27 cellular contexts compared by ENCODE assay signal in the genomic region with DNA sequence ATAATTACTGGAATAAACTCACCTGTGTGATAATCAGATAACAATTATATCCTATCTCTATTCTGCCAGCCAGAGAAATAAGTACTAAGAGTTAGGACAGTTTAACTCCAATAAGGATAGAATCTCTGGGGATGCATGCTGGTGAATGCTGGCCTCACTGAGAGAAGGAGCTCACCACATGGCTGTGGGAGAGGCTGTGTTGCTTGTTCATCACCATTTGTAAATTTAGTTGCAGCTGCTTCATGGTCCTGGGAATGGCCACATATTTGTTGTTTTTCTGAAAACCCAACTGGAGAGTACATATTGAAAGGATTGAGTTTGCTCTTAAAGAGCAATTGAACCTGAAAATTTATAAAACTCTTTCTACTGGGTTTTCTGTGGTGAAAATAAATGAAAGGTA.
"Had no signal": no experiment of that assay in that cellular context is flagged by ENCODE, and none has a peak within 500 bp of the region (broad histone marks: within the 10 kb centered on the region; RNA-seq: fewer than 3 reads in every experiment).

No MANE protein-coding gene starts in this region.

- H3K4me3 ChIP-seq: adrenal gland, ascending aorta, breast epithelium, cardiac muscle cell, colonic mucosa, esophagus squamous epithelium had no signal

- H3K27me3 ChIP-seq: adrenal gland, ascending aorta, breast epithelium, cardiac muscle cell, colonic mucosa, esophagus squamous epithelium had no signal

- H3K27ac ChIP-seq: adrenal gland, ascending aorta, breast epithelium, cardiac muscle cell, colonic mucosa, epithelial cell of prostate, esophagus squamous epithelium had no signal

- DNase-seq: activated CD4-positive, alpha-beta memory T cell treated with anti-CD3 and anti-CD28 coated beads for 36 hours; activated CD4-positive, alpha-beta T cell treated with anti-CD3 and anti-CD28 coated beads for 36 hours; activated CD4-positive, alpha-beta T cell treated with anti-CD3 and anti-CD28 coated beads, Interleukin-2, amount 10 ng/mL, durations not matched to agents 24 days and 14 days; activated CD4-positive, CD25-positive, alpha-beta regulatory T cell; activated CD4-positive, CD25-positive, alpha-beta regulatory T cell treated with anti-CD3 and anti-CD28 coated beads, Interleukin-2, amount 50 U/mL, for 72 hours; activated CD8-positive, alpha-beta memory T cell treated with anti-CD3 and anti-CD28 coated beads, Interleukin-2, amount 10 ng/mL, durations not matched to agents 7 days and 5 days; activated CD8-positive, alpha-beta memory T cell treated with anti-CD3 and anti-CD28 coated beads, Interleukin-2, amount 50 U/mL, for 4 hours; activated CD8-positive, alpha-beta T cell treated with anti-CD3 and anti-CD28 coated beads, Interleukin-2, amount 10 ng/mL, durations not matched to agents 7 days and 5 days; activated effector memory CD4-positive, alpha-beta T cell treated with anti-CD3 and anti-CD28 coated beads, Interleukin-2, amount 50 U/mL, for 16 hours; activated naive CD4-positive, alpha-beta T cell treated with anti-CD3 and anti-CD28 coated beads for 36 hours; activated naive CD8-positive, alpha-beta T cell treated with anti-CD3 and anti-CD28 coated beads for 36 hours; activated naive CD8-positive, alpha-beta T cell treated with anti-CD3 and anti-CD28 coated beads, Interleukin-2, amount 50 U/mL, for 24 hours; activated T-cell treated with anti-CD3 and anti-CD28 coated beads, Interleukin-2, amount 50 U/mL, for 1 hour; activated T-cell treated with anti-CD3 and anti-CD28 coated beads, Interleukin-2, amount 50 U/mL, for 48 hours; adrenal gland; central memory CD4-positive, alpha-beta T cell; cerebellar nuclear complex; colonic mucosa; effector CD8-positive, alpha-beta T cell; esophagus squamous epithelium; foreskin fibroblast; head of caudate nucleus; T-helper 2 cell had no signal

- ATAC-seq: activated CD4-positive, alpha-beta T cell treated with anti-CD3 and anti-CD28 coated beads for 36 hours; activated CD8-positive, alpha-beta memory T cell treated with anti-CD3 and anti-CD28 coated beads, Interleukin-2, amount 10 ng/mL, durations not matched to agents 7 days and 5 days; activated CD8-positive, alpha-beta T cell treated with anti-CD3 and anti-CD28 coated beads, Interleukin-2, amount 10 ng/mL, durations not matched to agents 7 days and 5 days; activated naive CD8-positive, alpha-beta T cell treated with anti-CD3 and anti-CD28 coated beads, Interleukin-2, amount 50 U/mL, for 24 hours had no signal

- H3K9me3 ChIP-seq: adrenal gland, ascending aorta, breast epithelium, colonic mucosa, esophagus squamous epithelium had no signal

- H3K36me3 ChIP-seq: adrenal gland, ascending aorta, breast epithelium, cardiac muscle cell, colonic mucosa, esophagus squamous epithelium had no signal

- H3K4me1 ChIP-seq: adrenal gland, ascending aorta, breast epithelium, colonic mucosa, esophagus squamous epithelium had no signal
